26 cellular contexts compared by ENCODE assay signal in genomic region chr10:111129348-111129747, GRCh38. TPM values are rescaled to one million over a fixed set of nuclear protein-coding genes. Genes with fewer than 3 reads are reported as not detected.
DNase-seq lines count a peak whose midpoint lies in the region; ATAC-seq, FAIRE-seq and TF ChIP-seq lines count a peak whose summit lies in the region.
"Had no signal": no experiment of that assay in that cellular context is flagged by ENCODE, and none has a peak within 500 bp of the region (broad histone marks: within the 10 kb centered on the region; RNA-seq: fewer than 3 reads in every experiment).

No MANE protein-coding gene starts in this region.

- no peaks in the 10 kb centered on the region for H3K9me1 ChIP-seq in K562 (ENCODE audit: control insufficient read depth, insufficient read depth, low read length)

- H3K79me2 ChIP-seq in GM23248 (ENCODE audit: insufficient read depth), result no peaks in the 10 kb centered on the region
- H3K79me2 ChIP-seq in K562 (ENCODE audit: control insufficient read depth, insufficient read depth, low read length), result no peaks in the 10 kb centered on the region
- H3K79me2 ChIP-seq: parathyroid adenoma had no signal

- POLR2A ChIA-PET in K562 (lab: Yijun Ruan, JAX), result no interaction called here
- POLR2A ChIA-PET in activated CD4-positive, alpha-beta T cell treated with anti-CD3 and anti-CD28 coated beads for 36 hours (lab: Charles Lee), result no interaction called here

- peaks cover 23% of the 10 kb centered on the region for H3K4me1 ChIP-seq in GM23248 (ENCODE audit: insufficient read depth)
- peaks cover 0 to 11% of the 10 kb centered on the region in 2 experiments; a peak in 3 of 5 replicates for H3K4me1 ChIP-seq in K562 (replicated peaks in 1 of 2; ENCODE audit: control insufficient read depth in 2 of 2, insufficient read depth in 2 of 2, low read length in 2 of 2)
- H3K4me1 ChIP-seq: parathyroid adenoma had no signal

- BruUV-seq in K562 (replicated peaks; lab: Mats Ljungman, UMichigan), result no TSS peak

- intact Hi-C loops in K562 (cut with micrococcal nuclease), result no loop called here
- intact Hi-C loops in activated CD4-positive, alpha-beta T cell treated with anti-CD3 and anti-CD28 coated beads for 36 hours (cut with DNase I, micrococcal nuclease), result no loop called here

- H4K20me1 ChIP-seq in GM23248 (ENCODE audit: insufficient read depth), result no peaks in the 10 kb centered on the region
- no peaks in the 10 kb centered on the region for H4K20me1 ChIP-seq in K562 (replicated peaks; ENCODE audit: control insufficient read depth, insufficient read depth, low read length)

- TF ChIP-seq POLR2A in K562 (conservative IDR thresholded peaks at IDR 0.05), result no peak

- no peak overlapping the region for H3K27ac Mint-ChIP-seq in activated CD4-positive, alpha-beta T cell treated with anti-CD3 and anti-CD28 coated beads for 36 hours
- H3K27ac Mint-ChIP-seq: activated naive CD4-positive, alpha-beta T cell treated with anti-CD3 and anti-CD28 coated beads, Interleukin-2, amount 50 U/mL, for 24 hours; activated T-cell treated with anti-CD3 and anti-CD28 coated beads, Interleukin-2, amount 50 U/mL, for 72 hours; CD8-positive, alpha-beta T cell; effector memory CD8-positive, alpha-beta T cell; IgD-negative memory B cell; natural killer cell treated with Interleukin-12 subunit alpha and Interleukin-12 subunit beta and Interleukin-15 and Interleukin-18, amount 100 ng/mL, for 72 hours had no signal

- no peak for ATAC-seq in K562
- ATAC-seq in HG03354 (IDR thresholded peaks at IDR 0.05; ENCODE audit: poor library complexity, severe bottlenecking, unreplicated experiment), result no peak
- ATAC-seq in activated CD4-positive, alpha-beta T cell treated with anti-CD3 and anti-CD28 coated beads for 36 hours, result no peak
- ATAC-seq: activated CD4-positive, CD25-positive, alpha-beta regulatory T cell treated with anti-CD3 and anti-CD28 coated beads, Interleukin-2, amount 50 U/mL, for 24 hours; activated T-cell treated with anti-CD3 and anti-CD28 coated beads, Interleukin-2, amount 50 U/mL, for 72 hours; CD8-positive, alpha-beta T cell; effector memory CD8-positive, alpha-beta T cell; natural killer cell treated with Interleukin-12 subunit alpha and Interleukin-12 subunit beta and Interleukin-15 and Interleukin-18, amount 100 ng/mL, for 72 hours had no signal

- H3K9ac ChIP-seq in GM23248 (no peak overlapping the region), K562 (ENCODE audit: insufficient read depth in 1 of 2, low read depth in 2 of 2, low read length in 2 of 2) (no peak overlapping the region)
- H3K9ac ChIP-seq: parathyroid adenoma, SK-N-SH had no signal

- no peak for FAIRE-seq in K562 (lab: Jason Lieb, UNC)

- peaks cover 30% of the 10 kb centered on the region; the same call in 1 of the 2 replicates for H3F3A ChIP-seq in GM23248 (ENCODE audit: insufficient read depth)

- DNase-seq in AG20443 (ENCODE audit: low spot score) (peak; percentile 66), GM23248 (peak; percentile 59), K562 (ENCODE audit: extremely low read depth in 1 of 4, low spot score in 3 of 4) (no peak), myocyte (ENCODE audit: low read depth) (peak; percentile 8), NCI-H526 (lab: John Stamatoyannopoulos, UW) (no peak)
- no peak for DNase-seq in activated CD4-positive, alpha-beta T cell treated with anti-CD3 and anti-CD28 coated beads for 36 hours
- DNase-seq: activated T-cell treated with anti-CD3 and anti-CD28 coated beads, Interleukin-2, amount 50 U/mL, for 72 hours; CD8-positive, alpha-beta T cell; effector memory CD8-positive, alpha-beta T cell; glutamatergic neuron; left cardiac atrium; NCI-H1694; SK-N-SH; stimulated activated CD4-positive, alpha-beta T cell treated with anti-CD3 and anti-CD28 coated beads, Interleukin-2, amount 100 ng/mL, for 24 hours; stimulated activated naive CD4-positive, alpha-beta T cell; T-helper 9 cell had no signal

- CTCF ChIA-PET in K562 (lab: Yijun Ruan, JAX; ENCODE audit: low intra/inter-chr PET ratio), result no interaction called here
- CTCF ChIA-PET in activated CD4-positive, alpha-beta T cell treated with anti-CD3 and anti-CD28 coated beads for 36 hours (lab: Charles Lee), result no interaction called here

- H3K36me3 ChIP-seq in GM23248 (ENCODE audit: low read depth), result no peaks in the 10 kb centered on the region
- H3K36me3 ChIP-seq in K562 (ENCODE audit: control insufficient read depth, insufficient read depth, low read length), result no peaks in the 10 kb centered on the region

- no peaks in the 10 kb centered on the region for H3K27me3 ChIP-seq in GM23248 (replicated peaks; ENCODE audit: insufficient read depth)
- H3K27me3 ChIP-seq in K562 (ENCODE audit: control insufficient read depth in 2 of 2, insufficient read depth in 2 of 2, low read length in 2 of 2), result no peaks in the 10 kb centered on the region

- WGBS in GM23248 (ENCODE audit: low coverage in 1 of 2, low lambda C conversion rate in 2 of 2, missing lambda C conversion rate in 2 of 2), 2 experiments, result 5 to 11% methylated on average over 6 of the region's 6 CpGs
- WGBS in K562 (ENCODE audit: insufficient coverage, low coverage, missing lambda C conversion rate), result 5% methylated on average over 6 of the region's 6 CpGs

- peaks cover 2% of the 10 kb centered on the region for H3K9me3 Mint-ChIP-seq in activated CD4-positive, alpha-beta T cell treated with anti-CD3 and anti-CD28 coated beads for 36 hours (ENCODE audit: low read depth)
- H3K9me3 Mint-ChIP-seq: activated naive CD4-positive, alpha-beta T cell treated with anti-CD3 and anti-CD28 coated beads, Interleukin-2, amount 50 U/mL, for 24 hours; activated T-cell treated with anti-CD3 and anti-CD28 coated beads, Interleukin-2, amount 50 U/mL, for 72 hours; CD8-positive, alpha-beta T cell; effector memory CD8-positive, alpha-beta T cell had no signal

- TF ChIP-seq RAD21 in K562 (CRISPR knock-in tag; conservative IDR thresholded peaks at IDR 0.05 in 1 of 2, IDR thresholded peaks at IDR 0.05 in 1 of 2), result no peak

- TF ChIP-seq EP300 in K562 (IDR thresholded peaks at IDR 0.05; ENCODE audit: low read length), result no peak

- no peaks in the 10 kb centered on the region for H3K36me3 Mint-ChIP-seq in activated CD4-positive, alpha-beta T cell treated with anti-CD3 and anti-CD28 coated beads for 36 hours (ENCODE audit: low read depth)
- H3K36me3 Mint-ChIP-seq: activated naive CD4-positive, alpha-beta T cell treated with anti-CD3 and anti-CD28 coated beads, Interleukin-2, amount 50 U/mL, for 24 hours; CD8-positive, alpha-beta T cell; IgD-negative memory B cell; natural killer cell treated with Interleukin-12 subunit alpha and Interleukin-12 subunit beta and Interleukin-15 and Interleukin-18, amount 100 ng/mL, for 72 hours had no signal

- H3K4me3 ChIP-seq in GM23248, result no peak overlapping the region
- no peak overlapping the region for H3K4me3 ChIP-seq in K562
- H3K4me3 ChIP-seq: skin epidermis had no signal

- no peaks in the 10 kb centered on the region; the same call in 1 of the 2 replicates for H3K9me2 ChIP-seq in GM23248 (ENCODE audit: insufficient read depth)
- H3K9me2 ChIP-seq: SK-N-SH had no signal

- TF ChIP-seq CTCF in K562 (IDR thresholded peaks at IDR 0.05 in 2 of 3, conservative IDR thresholded peaks at IDR 0.05 in 1 of 3; ENCODE audit: insufficient read depth in 2 of 3, low read depth in 1 of 3, low read length in 3 of 3), result no peak

- 0 out of 2 replicates have a peak overlapping the region, but pooled peaks have one; percentile 3 for H2AFZ ChIP-seq in GM23248
- no peak overlapping the region for H2AFZ ChIP-seq in K562 (ENCODE audit: low read depth, low read length)
- H2AFZ ChIP-seq: parathyroid adenoma had no signal

- in situ Hi-C loops in GM23248 (cut with MboI), result no loop called here
- in situ Hi-C loops in K562 (cut with MboI), result no loop called here

- no peak overlapping the region for H3K27ac ChIP-seq in GM23248
- no peak overlapping the region for H3K27ac ChIP-seq in K562 (ENCODE audit: extremely low read depth, low read depth, low read length)
- H3K27ac ChIP-seq: parathyroid adenoma, RWPE1, skin epidermis had no signal

- peaks cover 9% of the 10 kb centered on the region for H3K27me3 Mint-ChIP-seq in activated CD4-positive, alpha-beta T cell treated with anti-CD3 and anti-CD28 coated beads for 36 hours

- H3K4me3 Mint-ChIP-seq in activated CD4-positive, alpha-beta T cell treated with anti-CD3 and anti-CD28 coated beads for 36 hours, result no peak overlapping the region
- H3K4me3 Mint-ChIP-seq: activated naive CD4-positive, alpha-beta T cell treated with anti-CD3 and anti-CD28 coated beads, Interleukin-2, amount 50 U/mL, for 24 hours; activated T-cell treated with anti-CD3 and anti-CD28 coated beads, Interleukin-2, amount 50 U/mL, for 72 hours; CD8-positive, alpha-beta T cell; effector memory CD8-positive, alpha-beta T cell; IgD-negative memory B cell; natural killer cell treated with Interleukin-12 subunit alpha and Interleukin-12 subunit beta and Interleukin-15 and Interleukin-18, amount 100 ng/mL, for 72 hours had no signal

- H3K4me2 ChIP-seq in GM23248 (ENCODE audit: unreplicated experiment) (peak overlapping the region; percentile 65), K562 (ENCODE audit: insufficient read depth, low read length) (no peak overlapping the region)
- H3K4me2 ChIP-seq: SK-N-SH had no signal

- no peaks in the 10 kb centered on the region for H3K4me1 Mint-ChIP-seq in activated CD4-positive, alpha-beta T cell treated with anti-CD3 and anti-CD28 coated beads for 36 hours
- H3K4me1 Mint-ChIP-seq: activated naive CD4-positive, alpha-beta T cell treated with anti-CD3 and anti-CD28 coated beads, Interleukin-2, amount 50 U/mL, for 24 hours had no signal

- H3K9me3 ChIP-seq in GM23248 (ENCODE audit: low read depth), result no peaks in the 10 kb centered on the region
- no peaks in the 10 kb centered on the region for H3K9me3 ChIP-seq in K562 (replicated peaks; ENCODE audit: control insufficient read depth, insufficient read depth, low read depth, low read length)
- H3K9me3 ChIP-seq: SK-N-SH had no signal

RNA-seq across cellular contexts. Expression of gene ADRA2A, which starts 52.5 kb away (rescaled TPM):
- total RNA-seq in GM23248 (2014; rRNA removed; shearing (Covaris generic)), result 74.8 and 77.1 TPM in 2 replicates
- polyA plus RNA-seq in GM23248 (2016; fragmentation: Nextera tagmentation; extraction: Ambion mirVana) (18.9 and 20.2 TPM in 2 replicates), K562 (2011; rRNA removed) (not detected in 2 replicates), K562 (2014; fragmentation: Illumina TruSeq; extraction: Trizol) (not detected in 2 replicates), K562 (2014; fragmentation: Nextera tagmentation; extraction: Ambion mirVana) (not detected), K562 (2014; rRNA removed) (not detected in 2 replicates)
- total RNA-seq in K562 (2011; cell fraction: chromatin; rRNA removed; ENCODE audit: low replicate concordance), result not detected in 2 replicates
- not detected in 2 replicates for total RNA-seq in K562 (2011; cell fraction: nucleolus; rRNA removed)
- total RNA-seq in K562 (2011; cell fraction: nucleoplasm; rRNA removed), result not detected in 2 replicates
- total RNA-seq in K562 (2014; rRNA removed) (not detected in 2 replicates), K562 (2014; rRNA removed; fragmentation: Illumina TruSeq; extraction: Trizol) (not detected in 2 replicates), K562 (2015; rRNA removed; fragmentation: Illumina TruSeq; extraction: Trizol) (not detected in 2 replicates), K562 (2021) (not detected in 2 replicates), myocyte (0.31 and 1.3 TPM in 2 replicates)
- polyA plus RNA-seq in K562 (2011; cell fraction: cytosol; rRNA removed), result not detected in 2 replicates
- polyA plus RNA-seq in K562 (2011; cell fraction: nucleus; rRNA removed), result not detected in 2 replicates
- polyA plus RNA-seq in K562 (2012), result not detected in 2 replicates
- polyA minus RNA-seq in K562 (2011; rRNA and poly(A)+ RNA removed), result not detected in 2 replicates
- not detected in 2 replicates for polyA minus RNA-seq in K562 (2011; cell fraction: cytosol; rRNA and poly(A)+ RNA removed)
- not detected in 2 replicates for polyA minus RNA-seq in K562 (2011; cell fraction: nucleus; rRNA and poly(A)+ RNA removed)
- 10.0 TPM for polyA plus RNA-seq in myocyte (2012)
- total RNA-seq in activated CD4-positive, alpha-beta T cell treated with anti-CD3 and anti-CD28 coated beads for 36 hours, result not detected
- total RNA-seq: activated CD8-positive, alpha-beta memory T cell treated with anti-CD3 and anti-CD28 coated beads for 36 hours; CD8-positive, alpha-beta T cell; natural killer cell treated with Interleukin-12 subunit alpha and Interleukin-12 subunit beta and Interleukin-15 and Interleukin-18, amount 100 ng/mL, for 72 hours; NCI-H460 had no signal
- polyA plus RNA-seq: IgD-negative memory B cell had no signal

Comparison
In these comparisons a context has a peak if more than half of its experiments do, and no peak if none do; other contexts are left out.
1. DNase-seq: peak in AG20443 (single experiment), GM23248 (single experiment) and myocyte (single experiment); none in K562 (0 of 4), activated CD4-positive, alpha-beta T cell treated with anti-CD3 and anti-CD28 coated beads for 36 hours (single experiment) and NCI-H526 (0 of 2).
2. RNA of gene ADRA2A, which starts 52.5 kb away (total RNA-seq): 74.8 to 77.1 TPM in GM23248; 0.31 to 1.3 TPM in myocyte, not detected in activated CD4-positive, alpha-beta T cell treated with anti-CD3 and anti-CD28 coated beads for 36 hours and not detected in K562; every median in the first group is over 10 times any median in the second.